Comparison of ENCODE assay signal across 8 cellular contexts in genomic region chr15:78811124-78811824, GRCh38. TPM values are rescaled to one million over a fixed set of nuclear protein-coding genes. Genes with fewer than 3 reads are reported as not detected.
A peak's percentile ranks its signal among the peaks of the same experiment; 100 is the strongest.
DNase-seq lines count a peak whose midpoint lies in the region; ATAC-seq and TF ChIP-seq lines count a peak whose summit lies in the region.

ADAMTS7 (minus strand) TSS chr15:78811464; CDS start chr15:78811220, 244 bp downstream.

- H3K36me3 ChIP-seq in upper lobe of right lung = no peaks in the 10 kb centered on the region

- H3K9me3 ChIP-seq in upper lobe of right lung = no peaks in the 10 kb centered on the region

- peaks cover 56% of the 10 kb centered on the region for H3K27me3 Mint-ChIP-seq in activated naive CD8-positive, alpha-beta T cell treated with anti-CD3 and anti-CD28 coated beads for 36 hours
- no peaks in the 10 kb centered on the region for H3K27me3 Mint-ChIP-seq in osteocyte (ENCODE audit: unreplicated experiment)

- H3K4me3 Mint-ChIP-seq in activated naive CD8-positive, alpha-beta T cell treated with anti-CD3 and anti-CD28 coated beads for 36 hours = peak within 1 kb of the TSS; percentile 70
- peak within 1 kb of the TSS; percentile 92 for H3K4me3 Mint-ChIP-seq in osteocyte (ENCODE audit: unreplicated experiment)

- H3K9me3 Mint-ChIP-seq in activated naive CD8-positive, alpha-beta T cell treated with anti-CD3 and anti-CD28 coated beads for 36 hours = peaks cover 4% of the 10 kb centered on the region
- H3K9me3 Mint-ChIP-seq in osteocyte (ENCODE audit: unreplicated experiment) = no peaks in the 10 kb centered on the region

- peaks cover 7% of the 10 kb centered on the region for H3K27me3 ChIP-seq in upper lobe of right lung

- DNase-seq in NCI-H1417 (lab: John Stamatoyannopoulos, UW) (peak in 2 of 3 experiments; percentile 50 to 60), NCI-H1417 treated with DMSO at 0.1 percent for 48 hours (lab: John Stamatoyannopoulos, UW) (no peak), SK-N-DZ (ENCODE audit: low spot score) (peak; percentile 74), Right ventricle myocardium inferior (ENCODE audit: missing footprints) (peak; percentile 90), osteocyte (ENCODE audit: extremely low spot score, unreplicated experiment) (peak; percentile 94), upper lobe of right lung (peak; percentile 86)
- DNase-seq in activated naive CD8-positive, alpha-beta T cell treated with anti-CD3 and anti-CD28 coated beads for 36 hours = peak; percentile 63

- H3K4me1 Mint-ChIP-seq in activated naive CD8-positive, alpha-beta T cell treated with anti-CD3 and anti-CD28 coated beads for 36 hours = peaks cover 3% of the 10 kb centered on the region
- peaks cover 30% of the 10 kb centered on the region for H3K4me1 Mint-ChIP-seq in osteocyte (ENCODE audit: unreplicated experiment)

- peak within 1 kb of the TSS; percentile 10 for H3K27ac Mint-ChIP-seq in activated naive CD8-positive, alpha-beta T cell treated with anti-CD3 and anti-CD28 coated beads for 36 hours
- peak within 1 kb of the TSS; percentile 77 for H3K27ac Mint-ChIP-seq in osteocyte (ENCODE audit: unreplicated experiment)

- intact Hi-C loops in Right ventricle myocardium inferior (cut with DNase I) = loop anchor here (5.0 to 10.0 kb wide), 3 partner anchors 59 to 186 kb away; partner anchors contain the start of genes CHRNA3 and MORF4L1
- intact Hi-C loops in upper lobe of right lung (cut with DNase I) = no loop called here

- peak; percentile 72 for ATAC-seq in HG03064 (IDR thresholded peaks at IDR 0.05; ENCODE audit: low read depth, unreplicated experiment)
- ATAC-seq in Right ventricle myocardium inferior = peak; percentile 87
- peak; percentile 92 for ATAC-seq in upper lobe of right lung

- peak within 1 kb of the TSS; percentile 83 for H3K27ac ChIP-seq in upper lobe of right lung

- peaks cover 10% of the 10 kb centered on the region for H3K4me1 ChIP-seq in upper lobe of right lung

- peaks cover 4% of the 10 kb centered on the region for H3K36me3 Mint-ChIP-seq in activated naive CD8-positive, alpha-beta T cell treated with anti-CD3 and anti-CD28 coated beads for 36 hours
- H3K36me3 Mint-ChIP-seq in osteocyte (ENCODE audit: unreplicated experiment) = no peaks in the 10 kb centered on the region

- TF ChIP-seq CTCF in osteocyte (IDR thresholded peaks at IDR 0.05) (peak; percentile 76), upper lobe of right lung (IDR thresholded peaks at IDR 0.05) (peak; percentile 61)

- H3K4me3 ChIP-seq in upper lobe of right lung = peak within 1 kb of the TSS; percentile 74

RNA-seq across cellular contexts. Expression of gene ADAMTS7, which starts in this region (rescaled TPM):
- polyA plus RNA-seq in SK-N-DZ (2014; cell fraction: cytosol; rRNA removed) = 22.6 and 26.3 TPM in 2 replicates
- 136 and 202 TPM in 2 replicates for polyA plus RNA-seq in SK-N-DZ (2014; cell fraction: nucleus; rRNA removed)
- under 1 TPM; 0.10 to 0.21 TPM for total RNA-seq in activated naive CD8-positive, alpha-beta T cell treated with anti-CD3 and anti-CD28 coated beads for 36 hours
- total RNA-seq in Right ventricle myocardium inferior = 32.1 TPM
- total RNA-seq in osteocyte = 188 and 193 TPM in 2 replicates
- 9.1 TPM for total RNA-seq in upper lobe of right lung

Comparison
In these comparisons a context has a peak if more than half of its experiments do, and no peak if none do; other contexts are left out.
1. Peak in DNase-seq in activated naive CD8-positive, alpha-beta T cell treated with anti-CD3 and anti-CD28 coated beads for 36 hours; RNA of the gene not detected or under 1 TPM.